Comparison of ENCODE assay signal across 1 cellular context in the genomic region with DNA sequence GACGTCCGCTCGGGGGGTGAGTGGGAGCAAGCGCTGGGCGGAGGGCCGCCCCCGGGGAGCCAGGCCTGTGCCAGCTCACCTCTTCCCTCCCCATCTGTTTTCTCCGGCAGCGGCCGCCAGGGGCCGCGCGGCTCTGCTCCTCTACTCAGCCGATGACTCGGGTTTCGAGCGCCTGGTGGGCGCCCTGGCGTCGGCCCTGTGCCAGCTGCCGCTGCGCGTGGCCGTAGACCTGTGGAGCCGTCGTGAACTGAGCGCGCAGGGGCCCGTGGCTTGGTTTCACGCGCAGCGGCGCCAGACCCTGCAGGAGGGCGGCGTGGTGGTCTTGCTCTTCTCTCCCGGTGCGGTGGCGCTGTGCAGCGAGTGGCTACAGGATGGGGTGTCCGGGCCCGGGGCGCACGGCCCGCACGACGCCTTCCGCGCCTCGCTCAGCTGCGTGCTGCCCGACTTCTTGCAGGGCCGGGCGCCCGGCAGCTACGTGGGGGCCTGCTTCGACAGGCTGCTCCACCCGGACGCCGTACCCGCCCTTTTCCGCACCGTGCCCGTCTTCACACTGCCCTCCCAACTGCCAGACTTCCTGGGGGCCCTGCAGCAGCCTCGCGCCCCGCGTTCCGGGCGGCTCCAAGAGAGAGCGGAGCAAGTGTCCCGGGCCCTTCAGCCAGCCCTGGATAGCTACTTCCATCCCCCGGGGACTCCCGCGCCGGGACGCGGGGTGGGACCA.
TF ChIP-seq lines count a peak whose summit lies in the region.

No MANE protein-coding gene starts in this region.

TF ChIP-seq in HepG2, 621 proteins besides CTCF, POLR2A, EP300 and RAD21 (continued from another document and continues in another):
- TF ChIP-seq KLF6 (CRISPR knock-in tag; IDR thresholded peaks at IDR 0.05) (0 out of 2 replicates have a peak, but pooled peaks have one; percentile 38), ZNF468 (CRISPR knock-in tag; IDR thresholded peaks at IDR 0.05) (no peak; the same call in 1 of the 2 replicates), ZNF558 (CRISPR knock-in tag; IDR thresholded peaks at IDR 0.05; ENCODE audit: borderline replicate concordance) (peak; percentile 91), ZNF569 (CRISPR knock-in tag; IDR thresholded peaks at IDR 0.05; ENCODE audit: borderline replicate concordance) (no peak), ZBTB20 (CRISPR knock-in tag; IDR thresholded peaks at IDR 0.05; ENCODE audit: borderline replicate concordance, low read depth) (no peak), ZFP36L2 (CRISPR knock-in tag; IDR thresholded peaks at IDR 0.05) (no peak), NR3C1 (CRISPR knock-in tag; IDR thresholded peaks at IDR 0.05) (no peak), ZNF280D (CRISPR knock-in tag; IDR thresholded peaks at IDR 0.05) (no peak), MIXL1 (CRISPR knock-in tag; IDR thresholded peaks at IDR 0.05) (no peak), THAP9 (CRISPR knock-in tag; IDR thresholded peaks at IDR 0.05; ENCODE audit: borderline replicate concordance) (peak; percentile 79), JUN (CRISPR knock-in tag; IDR thresholded peaks at IDR 0.05) (0 out of 2 replicates have a peak, but pooled peaks have one; percentile 20), ZNF543 (CRISPR knock-in tag; IDR thresholded peaks at IDR 0.05) (peak; percentile 66; the same call in 1 of the 2 replicates), ZNF784 (CRISPR knock-in tag; IDR thresholded peaks at IDR 0.05; ENCODE audit: borderline replicate concordance) (no peak; the same call in 1 of the 2 replicates), ZNF180 (CRISPR knock-in tag; IDR thresholded peaks at IDR 0.05; ENCODE audit: borderline replicate concordance, low read depth) (no peak), YEATS4 (CRISPR knock-in tag; IDR thresholded peaks at IDR 0.05; ENCODE audit: borderline replicate concordance) (no peak; the same call in 1 of the 2 replicates), NR2F2 (IDR thresholded peaks at IDR 0.05; ENCODE audit: borderline replicate concordance, low read depth) (no peak), CBFB (CRISPR knock-in tag; IDR thresholded peaks at IDR 0.05) (no peak), TAF15 (IDR thresholded peaks at IDR 0.05; ENCODE audit: low read depth, low read length, poor library complexity, severe bottlenecking) (peak; percentile 25), TRAFD1 (CRISPR knock-in tag; IDR thresholded peaks at IDR 0.05; ENCODE audit: borderline replicate concordance) (no peak), ZSCAN25 (CRISPR knock-in tag; IDR thresholded peaks at IDR 0.05) (peak; percentile 43; the same call in 1 of the 2 replicates), NFATC3 (CRISPR knock-in tag; IDR thresholded peaks at IDR 0.05) (no peak), CENPX (CRISPR knock-in tag; IDR thresholded peaks at IDR 0.05) (no peak), NRL (CRISPR knock-in tag; IDR thresholded peaks at IDR 0.05; ENCODE audit: borderline replicate concordance) (no peak; the same call in 1 of the 2 replicates), RFXANK (CRISPR knock-in tag; IDR thresholded peaks at IDR 0.05) (no peak), ZSCAN29 (CRISPR knock-in tag; conservative IDR thresholded peaks at IDR 0.05) (no peak), ZNF850 (CRISPR knock-in tag; conservative IDR thresholded peaks at IDR 0.05) (0 out of 2 replicates have a peak, but pooled peaks have one; percentile 18), FUBP1 (CRISPR knock-in tag; IDR thresholded peaks at IDR 0.05; ENCODE audit: borderline replicate concordance) (no peak), FOSL2 (CRISPR knock-in tag; IDR thresholded peaks at IDR 0.05) (0 out of 2 replicates have a peak, but pooled peaks have one; percentile 24)
- TF ChIP-seq, protein P1, sequence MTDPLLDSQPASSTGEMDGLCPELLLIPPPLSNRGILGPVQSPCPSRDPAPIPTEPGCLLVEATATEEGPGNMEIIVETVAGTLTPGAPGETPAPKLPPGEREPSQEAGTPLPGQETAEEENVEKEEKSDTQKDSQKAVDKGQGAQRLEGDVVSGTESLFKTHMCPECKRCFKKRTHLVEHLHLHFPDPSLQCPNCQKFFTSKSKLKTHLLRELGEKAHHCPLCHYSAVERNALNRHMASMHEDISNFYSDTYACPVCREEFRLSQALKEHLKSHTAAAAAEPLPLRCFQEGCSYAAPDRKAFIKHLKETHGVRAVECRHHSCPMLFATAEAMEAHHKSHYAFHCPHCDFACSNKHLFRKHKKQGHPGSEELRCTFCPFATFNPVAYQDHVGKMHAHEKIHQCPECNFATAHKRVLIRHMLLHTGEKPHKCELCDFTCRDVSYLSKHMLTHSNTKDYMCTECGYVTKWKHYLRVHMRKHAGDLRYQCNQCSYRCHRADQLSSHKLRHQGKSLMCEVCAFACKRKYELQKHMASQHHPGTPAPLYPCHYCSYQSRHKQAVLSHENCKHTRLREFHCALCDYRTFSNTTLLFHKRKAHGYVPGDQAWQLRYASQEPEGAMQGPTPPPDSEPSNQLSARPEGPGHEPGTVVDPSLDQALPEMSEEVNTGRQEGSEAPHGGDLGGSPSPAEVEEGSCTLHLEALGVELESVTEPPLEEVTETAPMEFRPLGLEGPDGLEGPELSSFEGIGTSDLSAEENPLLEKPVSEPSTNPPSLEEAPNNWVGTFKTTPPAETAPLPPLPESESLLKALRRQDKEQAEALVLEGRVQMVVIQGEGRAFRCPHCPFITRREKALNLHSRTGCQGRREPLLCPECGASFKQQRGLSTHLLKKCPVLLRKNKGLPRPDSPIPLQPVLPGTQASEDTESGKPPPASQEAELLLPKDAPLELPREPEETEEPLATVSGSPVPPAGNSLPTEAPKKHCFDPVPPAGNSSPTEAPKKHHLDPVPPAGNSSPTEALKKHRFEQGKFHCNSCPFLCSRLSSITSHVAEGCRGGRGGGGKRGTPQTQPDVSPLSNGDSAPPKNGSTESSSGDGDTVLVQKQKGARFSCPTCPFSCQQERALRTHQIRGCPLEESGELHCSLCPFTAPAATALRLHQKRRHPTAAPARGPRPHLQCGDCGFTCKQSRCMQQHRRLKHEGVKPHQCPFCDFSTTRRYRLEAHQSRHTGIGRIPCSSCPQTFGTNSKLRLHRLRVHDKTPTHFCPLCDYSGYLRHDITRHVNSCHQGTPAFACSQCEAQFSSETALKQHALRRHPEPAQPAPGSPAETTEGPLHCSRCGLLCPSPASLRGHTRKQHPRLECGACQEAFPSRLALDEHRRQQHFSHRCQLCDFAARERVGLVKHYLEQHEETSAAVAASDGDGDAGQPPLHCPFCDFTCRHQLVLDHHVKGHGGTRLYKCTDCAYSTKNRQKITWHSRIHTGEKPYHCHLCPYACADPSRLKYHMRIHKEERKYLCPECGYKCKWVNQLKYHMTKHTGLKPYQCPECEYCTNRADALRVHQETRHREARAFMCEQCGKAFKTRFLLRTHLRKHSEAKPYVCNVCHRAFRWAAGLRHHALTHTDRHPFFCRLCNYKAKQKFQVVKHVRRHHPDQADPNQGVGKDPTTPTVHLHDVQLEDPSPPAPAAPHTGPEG (CRISPR knock-in tag; IDR thresholded peaks at IDR 0.05), result no peak
- TF ChIP-seq, protein P2, sequence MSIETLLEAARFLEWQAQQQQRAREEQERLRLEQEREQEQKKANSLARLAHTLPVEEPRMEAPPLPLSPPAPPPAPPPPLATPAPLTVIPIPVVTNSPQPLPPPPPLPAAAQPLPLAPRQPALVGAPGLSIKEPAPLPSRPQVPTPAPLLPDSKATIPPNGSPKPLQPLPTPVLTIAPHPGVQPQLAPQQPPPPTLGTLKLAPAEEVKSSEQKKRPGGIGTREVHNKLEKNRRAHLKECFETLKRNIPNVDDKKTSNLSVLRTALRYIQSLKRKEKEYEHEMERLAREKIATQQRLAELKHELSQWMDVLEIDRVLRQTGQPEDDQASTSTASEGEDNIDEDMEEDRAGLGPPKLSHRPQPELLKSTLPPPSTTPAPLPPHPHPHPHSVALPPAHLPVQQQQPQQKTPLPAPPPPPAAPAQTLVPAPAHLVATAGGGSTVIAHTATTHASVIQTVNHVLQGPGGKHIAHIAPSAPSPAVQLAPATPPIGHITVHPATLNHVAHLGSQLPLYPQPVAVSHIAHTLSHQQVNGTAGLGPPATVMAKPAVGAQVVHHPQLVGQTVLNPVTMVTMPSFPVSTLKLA (IDR thresholded peaks at IDR 0.05), result no peak
- TF ChIP-seq, protein P3, sequence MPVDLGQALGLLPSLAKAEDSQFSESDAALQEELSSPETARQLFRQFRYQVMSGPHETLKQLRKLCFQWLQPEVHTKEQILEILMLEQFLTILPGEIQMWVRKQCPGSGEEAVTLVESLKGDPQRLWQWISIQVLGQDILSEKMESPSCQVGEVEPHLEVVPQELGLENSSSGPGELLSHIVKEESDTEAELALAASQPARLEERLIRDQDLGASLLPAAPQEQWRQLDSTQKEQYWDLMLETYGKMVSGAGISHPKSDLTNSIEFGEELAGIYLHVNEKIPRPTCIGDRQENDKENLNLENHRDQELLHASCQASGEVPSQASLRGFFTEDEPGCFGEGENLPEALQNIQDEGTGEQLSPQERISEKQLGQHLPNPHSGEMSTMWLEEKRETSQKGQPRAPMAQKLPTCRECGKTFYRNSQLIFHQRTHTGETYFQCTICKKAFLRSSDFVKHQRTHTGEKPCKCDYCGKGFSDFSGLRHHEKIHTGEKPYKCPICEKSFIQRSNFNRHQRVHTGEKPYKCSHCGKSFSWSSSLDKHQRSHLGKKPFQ (CRISPR knock-in tag; IDR thresholded peaks at IDR 0.05; ENCODE audit: insufficient replicate concordance), result peak; percentile 74
- TF ChIP-seq, protein P4, sequence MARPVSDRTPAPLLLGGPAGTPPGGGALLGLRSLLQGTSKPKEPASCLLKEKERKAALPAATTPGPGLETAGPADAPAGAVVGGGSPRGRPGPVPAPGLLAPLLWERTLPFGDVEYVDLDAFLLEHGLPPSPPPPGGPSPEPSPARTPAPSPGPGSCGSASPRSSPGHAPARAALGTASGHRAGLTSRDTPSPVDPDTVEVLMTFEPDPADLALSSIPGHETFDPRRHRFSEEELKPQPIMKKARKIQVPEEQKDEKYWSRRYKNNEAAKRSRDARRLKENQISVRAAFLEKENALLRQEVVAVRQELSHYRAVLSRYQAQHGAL (CRISPR knock-in tag; IDR thresholded peaks at IDR 0.05; ENCODE audit: not compliant biosample characterization), result no peak
